In genomic region chr10:6247041-6247712, GRCh38 we compare ENCODE assay signal across 15 cellular contexts. TPM values are rescaled to one million over a fixed set of nuclear protein-coding genes. Genes with fewer than 3 reads are reported as not detected.
DNase-seq lines count a peak whose midpoint lies in the region; ATAC-seq and TF ChIP-seq lines count a peak whose summit lies in the region.
"Had no signal": no experiment of that assay in that cellular context is flagged by ENCODE, and none has a peak within 500 bp of the region (broad histone marks: within the 10 kb centered on the region; RNA-seq: fewer than 3 reads in every experiment).

No MANE protein-coding gene starts in this region.

- no peaks in the 10 kb centered on the region for H3K27me3 Mint-ChIP-seq in activated CD8-positive, alpha-beta T cell treated with anti-CD3 and anti-CD28 coated beads, Interleukin-2, amount 10 ng/mL, durations not matched to agents 7 days and 5 days (ENCODE audit: low read depth)
- H3K27me3 Mint-ChIP-seq in activated CD8-positive, alpha-beta T cell treated with anti-CD3 and anti-CD28 coated beads for 36 hours, result no peaks in the 10 kb centered on the region
- H3K27me3 Mint-ChIP-seq in nephron progenitor cell (ENCODE audit: low read depth, poor library complexity) (peaks cover 7% of the 10 kb centered on the region), WTC11 (ENCODE audit: low read depth) (no peaks in the 10 kb centered on the region)

- TF ChIP-seq POLR2A in heart left ventricle (IDR thresholded peaks at IDR 0.05) (no peak), upper lobe of left lung (IDR thresholded peaks at IDR 0.05) (no peak)

- no peak for DNase-seq in activated CD8-positive, alpha-beta T cell treated with anti-CD3 and anti-CD28 coated beads, Interleukin-2, amount 10 ng/mL, durations not matched to agents 7 days and 5 days
- DNase-seq in activated CD8-positive, alpha-beta T cell treated with anti-CD3 and anti-CD28 coated beads for 36 hours, result no peak
- DNase-seq in heart left ventricle (peak in 1 of 5 donors; percentile 36), nephron progenitor cell (no peak), upper lobe of left lung (no peak), kidney glomerular epithelial cell (lab: John Stamatoyannopoulos, UW) (no peak), NCI-H2029 (lab: John Stamatoyannopoulos, UW) (no peak), WTC11 (ENCODE audit: low spot score) (no peak)
- DNase-seq: activated CD4-positive, alpha-beta T cell treated with anti-CD3 and anti-CD28 coated beads for 1 hour; activated T-cell treated with anti-CD3 and anti-CD28 coated beads, Interleukin-2, amount 50 U/mL, for 48 hours; NCI-H1092; PC-3 had no signal

- peaks cover 6% of the 10 kb centered on the region for H3K4me1 Mint-ChIP-seq in activated CD8-positive, alpha-beta T cell treated with anti-CD3 and anti-CD28 coated beads, Interleukin-2, amount 10 ng/mL, durations not matched to agents 7 days and 5 days (ENCODE audit: low read depth)
- no peaks in the 10 kb centered on the region for H3K4me1 Mint-ChIP-seq in activated CD8-positive, alpha-beta T cell treated with anti-CD3 and anti-CD28 coated beads for 36 hours (ENCODE audit: low read depth)
- H3K4me1 Mint-ChIP-seq in nephron progenitor cell (peaks cover 14% of the 10 kb centered on the region), WTC11 (no peaks in the 10 kb centered on the region)

- H3K4me3 ChIP-seq in heart left ventricle (no peak overlapping the region), upper lobe of left lung (no peak overlapping the region)
- H3K4me3 ChIP-seq: hepatocyte, suprapubic skin had no signal

- H3K4me3 Mint-ChIP-seq in activated CD8-positive, alpha-beta T cell treated with anti-CD3 and anti-CD28 coated beads, Interleukin-2, amount 10 ng/mL, durations not matched to agents 7 days and 5 days, result no peak overlapping the region
- no peak overlapping the region for H3K4me3 Mint-ChIP-seq in activated CD8-positive, alpha-beta T cell treated with anti-CD3 and anti-CD28 coated beads for 36 hours
- H3K4me3 Mint-ChIP-seq in nephron progenitor cell, result no peak overlapping the region
- H3K4me3 Mint-ChIP-seq in WTC11, result no peak overlapping the region

- H3K36me3 ChIP-seq in heart left ventricle (no peaks in the 10 kb centered on the region), upper lobe of left lung (no peaks in the 10 kb centered on the region)
- H3K36me3 ChIP-seq: suprapubic skin had no signal

- peaks cover 0 to 16% (median 8%) of the 10 kb centered on the region in 12 donors for H3K4me1 ChIP-seq in heart left ventricle
- no peaks in the 10 kb centered on the region for H3K4me1 ChIP-seq in upper lobe of left lung
- H3K4me1 ChIP-seq: suprapubic skin had no signal

- peak overlapping the region in 10 of 12 donors; percentile 14 to 85 (median 65) for H3K27ac ChIP-seq in heart left ventricle
- H3K27ac ChIP-seq in upper lobe of left lung, result no peak overlapping the region
- H3K27ac ChIP-seq: 22Rv1, hepatocyte, suprapubic skin had no signal

- CTCF ChIA-PET in activated CD8-positive, alpha-beta T cell treated with anti-CD3 and anti-CD28 coated beads, Interleukin-2, amount 10 ng/mL, durations not matched to agents 7 days and 5 days (lab: Charles Lee), result interaction anchor here (0.9 to 1.4 kb wide), 4 partner anchors 28 to 159 kb away, joined by 3 to 5 read pairs (median 3); no protein-coding TSS in a partner anchor
- CTCF ChIA-PET in activated CD8-positive, alpha-beta T cell treated with anti-CD3 and anti-CD28 coated beads for 36 hours (lab: Charles Lee), result no interaction called here
- CTCF ChIA-PET in WTC11 (lab: Charles Lee), result interaction anchor here (1.6 kb wide), 1 partner anchor 154 kb away, joined by 6 read pairs; no protein-coding TSS in a partner anchor

- H3K9me3 ChIP-seq in heart left ventricle (no peaks in the 10 kb centered on the region), upper lobe of left lung (no peaks in the 10 kb centered on the region)
- H3K9me3 ChIP-seq: suprapubic skin had no signal

- H3K27me3 ChIP-seq in heart left ventricle (no peaks in the 10 kb centered on the region), upper lobe of left lung (no peaks in the 10 kb centered on the region)
- H3K27me3 ChIP-seq: hepatocyte, suprapubic skin had no signal

- H3K9me3 Mint-ChIP-seq in activated CD8-positive, alpha-beta T cell treated with anti-CD3 and anti-CD28 coated beads, Interleukin-2, amount 10 ng/mL, durations not matched to agents 7 days and 5 days (ENCODE audit: insufficient read depth), result no peaks in the 10 kb centered on the region
- no peaks in the 10 kb centered on the region for H3K9me3 Mint-ChIP-seq in activated CD8-positive, alpha-beta T cell treated with anti-CD3 and anti-CD28 coated beads for 36 hours
- H3K9me3 Mint-ChIP-seq in nephron progenitor cell (no peaks in the 10 kb centered on the region), WTC11 (no peaks in the 10 kb centered on the region)

- no peak for TF ChIP-seq CTCF in activated CD8-positive, alpha-beta T cell treated with anti-CD3 and anti-CD28 coated beads for 36 hours (IDR thresholded peaks at IDR 0.05)
- TF ChIP-seq CTCF in heart left ventricle (IDR thresholded peaks at IDR 0.05) (no peak), nephron progenitor cell (IDR thresholded peaks at IDR 0.05) (no peak), upper lobe of left lung (IDR thresholded peaks at IDR 0.05) (no peak), WTC11 (IDR thresholded peaks at IDR 0.05) (no peak)

- POLR2A ChIA-PET in activated CD8-positive, alpha-beta T cell treated with anti-CD3 and anti-CD28 coated beads, Interleukin-2, amount 10 ng/mL, durations not matched to agents 7 days and 5 days (lab: Charles Lee), result interaction anchor here (0.7 kb wide), 1 partner anchor 27 kb away, joined by 3 read pairs; no protein-coding TSS in a partner anchor
- POLR2A ChIA-PET in activated CD8-positive, alpha-beta T cell treated with anti-CD3 and anti-CD28 coated beads for 36 hours (lab: Charles Lee), result no interaction called here
- POLR2A ChIA-PET in WTC11 (lab: Charles Lee), result no interaction called here

- no peak for TF ChIP-seq EP300 in upper lobe of left lung (IDR thresholded peaks at IDR 0.05)

- intact Hi-C loops in activated CD8-positive, alpha-beta T cell treated with anti-CD3 and anti-CD28 coated beads for 36 hours (cut with micrococcal nuclease), result no loop called here
- intact Hi-C loops in heart left ventricle (cut with DNase I), result no loop called here

- peak overlapping the region; percentile 23 for H3K27ac Mint-ChIP-seq in activated CD8-positive, alpha-beta T cell treated with anti-CD3 and anti-CD28 coated beads, Interleukin-2, amount 10 ng/mL, durations not matched to agents 7 days and 5 days
- H3K27ac Mint-ChIP-seq in activated CD8-positive, alpha-beta T cell treated with anti-CD3 and anti-CD28 coated beads for 36 hours, result no peak overlapping the region
- H3K27ac Mint-ChIP-seq in nephron progenitor cell, result peak overlapping the region; percentile 93
- no peak overlapping the region for H3K27ac Mint-ChIP-seq in WTC11

- ATAC-seq in activated CD8-positive, alpha-beta T cell treated with anti-CD3 and anti-CD28 coated beads, Interleukin-2, amount 10 ng/mL, durations not matched to agents 7 days and 5 days, result no peak
- no peak for ATAC-seq in activated CD8-positive, alpha-beta T cell treated with anti-CD3 and anti-CD28 coated beads for 36 hours
- ATAC-seq in heart left ventricle, result peak in 3 of 4 donors; percentile 66 to 85 (median 78)
- ATAC-seq in upper lobe of left lung (ENCODE audit: low FRiP score in 2 of 2), result peak; percentile 28 to 51
- ATAC-seq in WTC11, result no peak
- ATAC-seq: PC-3 had no signal

- 58 to 69% (median 62%) methylated on average over 11 of the region's 11 CpGs for WGBS in heart left ventricle, 4 donors
- WGBS in upper lobe of left lung, 2 donors, result 79 to 83% methylated on average over 11 of the region's 11 CpGs

- H3K36me3 Mint-ChIP-seq in activated CD8-positive, alpha-beta T cell treated with anti-CD3 and anti-CD28 coated beads, Interleukin-2, amount 10 ng/mL, durations not matched to agents 7 days and 5 days (ENCODE audit: low read depth), result peaks cover 4% of the 10 kb centered on the region
- H3K36me3 Mint-ChIP-seq in activated CD8-positive, alpha-beta T cell treated with anti-CD3 and anti-CD28 coated beads for 36 hours (ENCODE audit: low read depth), result peaks cover 1% of the 10 kb centered on the region
- peaks cover 6% of the 10 kb centered on the region for H3K36me3 Mint-ChIP-seq in nephron progenitor cell (ENCODE audit: low read depth)
- no peaks in the 10 kb centered on the region for H3K36me3 Mint-ChIP-seq in WTC11

TF ChIP-seq in WTC11, 78 proteins besides CTCF, POLR2A, EP300 and RAD21 (continues in another document):
- TF ChIP-seq NR2C2 (CRISPR knock-in tag; IDR thresholded peaks at IDR 0.05) (no peak), ZNF121 (CRISPR knock-in tag; IDR thresholded peaks at IDR 0.05) (no peak), STAT6 (CRISPR knock-in tag; conservative IDR thresholded peaks at IDR 0.05; ENCODE audit: low read depth) (no peak)

RNA-seq across cellular contexts. Expression of gene PFKFB3, which starts 44.4 kb away (rescaled TPM):
- 10 to 100 TPM; 93.0 to 97.3 TPM for total RNA-seq in activated CD8-positive, alpha-beta T cell treated with anti-CD3 and anti-CD28 coated beads, Interleukin-2, amount 10 ng/mL, durations not matched to agents 7 days and 5 days
- 100 to 1,000 TPM; 107 to 117 TPM for total RNA-seq in activated CD8-positive, alpha-beta T cell treated with anti-CD3 and anti-CD28 coated beads for 36 hours
- total RNA-seq in heart left ventricle (10 to 100 TPM in 7 of 9 donors, 1 to 10 TPM in 2; 8.4 to 53.1 (median 15.1) TPM), upper lobe of left lung (100 to 1,000 TPM in 1 of 6 donors, 10 to 100 TPM in 5; 48.2 to 236 (median 83.5) TPM), WTC11 (2021) (30.6 to 42.5 TPM (median 40.7 TPM) in 3 replicates)
- 10 to 100 TPM in 1 of 2 donors, 1 to 10 TPM in 1; 6.2 to 11.9 TPM for polyA plus RNA-seq in heart left ventricle

Comparison
In these comparisons a context has a peak if more than half of its experiments do, and no peak if none do; other contexts are left out.
1. H3K27ac Mint-ChIP-seq: peak in activated CD8-positive, alpha-beta T cell treated with anti-CD3 and anti-CD28 coated beads, Interleukin-2, amount 10 ng/mL, durations not matched to agents 7 days and 5 days (single experiment) and nephron progenitor cell (single experiment); none in activated CD8-positive, alpha-beta T cell treated with anti-CD3 and anti-CD28 coated beads for 36 hours (single experiment) and WTC11 (single experiment).
2. ATAC-seq: peak in heart left ventricle (3 of 4) and upper lobe of left lung (2 of 2); none in activated CD8-positive, alpha-beta T cell treated with anti-CD3 and anti-CD28 coated beads, Interleukin-2, amount 10 ng/mL, durations not matched to agents 7 days and 5 days (single experiment), activated CD8-positive, alpha-beta T cell treated with anti-CD3 and anti-CD28 coated beads for 36 hours (single experiment) and WTC11 (single experiment).
3. H3K27ac ChIP-seq: peak in heart left ventricle (10 of 12); none in upper lobe of left lung (0 of 4).